23 cellular contexts compared by ENCODE assay signal in the genomic region with DNA sequence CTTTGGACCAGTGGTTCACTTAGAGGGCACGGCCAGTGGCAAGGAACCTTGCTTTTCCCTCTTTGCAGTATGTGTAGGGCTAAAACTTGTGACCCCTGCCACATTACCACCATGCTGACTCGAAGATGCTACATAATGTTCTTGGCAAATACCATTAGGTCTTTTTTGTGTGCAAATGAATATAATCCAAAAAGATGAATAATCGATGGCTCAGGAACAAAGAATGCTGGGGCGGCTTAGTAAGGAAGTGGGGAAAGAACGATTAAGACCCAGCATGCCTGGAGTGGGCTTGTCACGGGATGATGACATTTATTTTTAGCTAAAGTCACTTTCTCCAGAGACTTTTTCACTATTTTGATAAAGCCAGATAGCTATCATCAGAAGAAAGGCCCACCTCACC. TPM values are rescaled to one million over a fixed set of nuclear protein-coding genes. Genes with fewer than 3 reads are reported as not detected.
DNase-seq lines count a peak whose midpoint lies in the region; ATAC-seq and TF ChIP-seq lines count a peak whose summit lies in the region.
"Had no signal": no experiment of that assay in that cellular context is flagged by ENCODE, and none has a peak within 500 bp of the region (broad histone marks: within the 10 kb centered on the region; RNA-seq: fewer than 3 reads in every experiment).

No MANE protein-coding gene starts in this region.

- H3K9me3 ChIP-seq in mesenchymal stem cell (ENCODE audit: control insufficient read depth, low read length) = no peaks in the 10 kb centered on the region
- H3K9me3 ChIP-seq in gastrocnemius medialis = no peaks in the 10 kb centered on the region
- H3K9me3 ChIP-seq: BLaER1 treated with 17β-estradiol and CSF1 and Interleukin-3, amounts not matched to agents 10 nM and 100 nM; lower lobe of right lung; right atrium auricular region; tibial nerve had no signal

- H3K27me3 ChIP-seq in mesenchymal stem cell (ENCODE audit: control insufficient read depth in 1 of 2, insufficient read depth in 1 of 2, low read length in 2 of 2) (no peaks in the 10 kb centered on the region), gastrocnemius medialis (no peaks in the 10 kb centered on the region)
- H3K27me3 ChIP-seq: BLaER1 treated with 17β-estradiol and CSF1 and Interleukin-3, amounts not matched to agents 10 nM and 100 nM; right atrium auricular region; tibial nerve had no signal

- no peaks in the 10 kb centered on the region for H3K9me3 Mint-ChIP-seq in central memory CD8-positive, alpha-beta T cell
- H3K9me3 Mint-ChIP-seq: dendritic cell treated with granulocyte-macrophage colony-stimulating factor and Interleukin-4, amounts not matched to agents 40 ng/mL and 50 ng/mL, for 4 days; neural crest cell had no signal

- peaks cover 50% of the 10 kb centered on the region for H3K36me3 Mint-ChIP-seq in central memory CD8-positive, alpha-beta T cell (ENCODE audit: insufficient read depth)

- no peak overlapping the region for H4K8ac ChIP-seq in mesenchymal stem cell (ENCODE audit: low read length)

- H2BK120ac ChIP-seq in mesenchymal stem cell (ENCODE audit: low read depth, low read length) = no peak overlapping the region

- H3K23ac ChIP-seq in mesenchymal stem cell (ENCODE audit: low read length in 2 of 2) = no peak overlapping the region

- no peak overlapping the region for H2AK5ac ChIP-seq in mesenchymal stem cell (ENCODE audit: low read length, severe bottlenecking)

- no peak overlapping the region for H3K18ac ChIP-seq in mesenchymal stem cell (ENCODE audit: low read depth in 1 of 2, low read length in 2 of 2)

- no peak overlapping the region for H4K91ac ChIP-seq in mesenchymal stem cell (ENCODE audit: low read length)

- no peak for TF ChIP-seq CTCF in gastrocnemius medialis (IDR thresholded peaks at IDR 0.05 in 4 of 5, conservative IDR thresholded peaks at IDR 0.05 in 1 of 5)

- no peak overlapping the region for H2BK5ac ChIP-seq in mesenchymal stem cell (ENCODE audit: low read depth, low read length, poor library complexity, severe bottlenecking)

- in situ Hi-C loops in gastrocnemius medialis (cut with MboI; ENCODE audit: low sequenced_read_pairs in 4 of 4) = no loop called here

- H3K4me3 Mint-ChIP-seq in central memory CD8-positive, alpha-beta T cell = no peak overlapping the region
- H3K4me3 Mint-ChIP-seq: dendritic cell treated with granulocyte-macrophage colony-stimulating factor and Interleukin-4, amounts not matched to agents 40 ng/mL and 50 ng/mL, for 4 days; neural crest cell had no signal

- intact Hi-C loops in gastrocnemius medialis (cut with DNase I; ENCODE audit: low total_unique reads) = no loop called here

- no peak overlapping the region for H2BK15ac ChIP-seq in mesenchymal stem cell (ENCODE audit: low read depth, poor library complexity, severe bottlenecking)

- DNase-seq in AG20443 (ENCODE audit: low spot score) = peak; percentile 84
- peak; percentile 76 for DNase-seq in LHCN-M2 (ENCODE audit: low read depth)
- DNase-seq in central memory CD8-positive, alpha-beta T cell (ENCODE audit: low spot score in 2 of 2) = no peak
- peak; percentile 7 for DNase-seq in mesenchymal stem cell
- DNase-seq in NCI-H345 (lab: John Stamatoyannopoulos, UW) = no peak
- DNase-seq in COR-L47 (lab: John Stamatoyannopoulos, UW) = no peak
- no peak for DNase-seq in gastrocnemius medialis
- DNase-seq: activated CD4-positive, alpha-beta T cell treated with anti-CD3 and anti-CD28 coated beads, Interleukin-2, amount 50 U/mL, for 4 hours; activated T-cell treated with anti-CD3 and anti-CD28 coated beads, Interleukin-2, amount 50 U/mL, for 48 hours; amygdala; DMS79; foreskin melanocyte; KBM-7; lower lobe of right lung; NCI-H2227 treated with DMSO at 0.1 percent for 48 hours; stimulated activated CD4-positive, alpha-beta T cell treated with anti-CD3 and anti-CD28 coated beads, Interleukin-2, amount 100 ng/mL, for 48 hours had no signal

- no peak overlapping the region for H3K4me3 ChIP-seq in mesenchymal stem cell (ENCODE audit: insufficient read depth in 1 of 2, low read depth in 1 of 2, low read length in 2 of 2)
- no peak overlapping the region for H3K4me3 ChIP-seq in gastrocnemius medialis
- H3K4me3 ChIP-seq: BLaER1 treated with 17β-estradiol and CSF1 and Interleukin-3, amounts not matched to agents 10 nM and 100 nM; lower lobe of right lung; right atrium auricular region; tibial nerve had no signal

- no peak for ATAC-seq in central memory CD8-positive, alpha-beta T cell (replicated peaks; ENCODE audit: extremely low read depth, poor library complexity, severe bottlenecking)
- ATAC-seq in gastrocnemius medialis (no peak), HG03139 (IDR thresholded peaks at IDR 0.05; ENCODE audit: unreplicated experiment) (no peak)
- ATAC-seq: HCT116, lower lobe of right lung had no signal

- H3K36me3 ChIP-seq in mesenchymal stem cell (ENCODE audit: control insufficient read depth in 1 of 2, insufficient read depth in 2 of 2, low read depth in 1 of 2, low read length in 2 of 2) = peaks cover 44 to 63% of the 10 kb centered on the region in 2 experiments
- peaks cover 0 to 79% of the 10 kb centered on the region in 2 donors for H3K36me3 ChIP-seq in gastrocnemius medialis

- peaks cover 2% of the 10 kb centered on the region for H3K4me1 ChIP-seq in mesenchymal stem cell (ENCODE audit: control insufficient read depth, insufficient read depth, low read depth, low read length)
- no peaks in the 10 kb centered on the region for H3K4me1 ChIP-seq in gastrocnemius medialis
- H3K4me1 ChIP-seq: lower lobe of right lung, tibial nerve had no signal

- H3K27ac ChIP-seq in mesenchymal stem cell (ENCODE audit: low read length, poor library complexity, severe bottlenecking) (no peak overlapping the region), gastrocnemius medialis (no peak overlapping the region)
- H3K27ac ChIP-seq: lower lobe of right lung, right atrium auricular region, tibial nerve had no signal

- no peak overlapping the region for H2BK12ac ChIP-seq in mesenchymal stem cell (ENCODE audit: low read length in 2 of 2)

- H3K14ac ChIP-seq in mesenchymal stem cell (ENCODE audit: low read length in 2 of 2) = no peak overlapping the region

- H3K27me3 Mint-ChIP-seq in central memory CD8-positive, alpha-beta T cell = no peaks in the 10 kb centered on the region
- H3K27me3 Mint-ChIP-seq: dendritic cell treated with granulocyte-macrophage colony-stimulating factor and Interleukin-4, amounts not matched to agents 40 ng/mL and 50 ng/mL, for 4 days had no signal

- peak overlapping the region; percentile 33 for H3K27ac Mint-ChIP-seq in central memory CD8-positive, alpha-beta T cell (ENCODE audit: low read depth)
- H3K27ac Mint-ChIP-seq: dendritic cell treated with granulocyte-macrophage colony-stimulating factor and Interleukin-4, amounts not matched to agents 40 ng/mL and 50 ng/mL, for 4 days had no signal

- no peak for TF ChIP-seq POLR2A in gastrocnemius medialis (IDR thresholded peaks at IDR 0.05)

- no peak overlapping the region for H3K4me2 ChIP-seq in mesenchymal stem cell (ENCODE audit: low read length, poor library complexity, severe bottlenecking)

- H2AFZ ChIP-seq in mesenchymal stem cell (ENCODE audit: low read depth, low read length) = no peak overlapping the region

- WGBS in mesenchymal stem cell = 74% methylated on average over 5 of the region's 6 CpGs

- H3K4ac ChIP-seq in mesenchymal stem cell (ENCODE audit: low read depth in 1 of 2, low read length in 2 of 2) = no peak overlapping the region

- peaks cover 24% of the 10 kb centered on the region for H3K79me1 ChIP-seq in mesenchymal stem cell (replicated peaks; ENCODE audit: low read length, poor library complexity, severe bottlenecking)

- H3K9ac ChIP-seq in mesenchymal stem cell (ENCODE audit: low read length) = peak overlapping the region; percentile 86
- H3K9ac ChIP-seq: BLaER1 treated with 17β-estradiol and CSF1 and Interleukin-3, amounts not matched to agents 10 nM and 100 nM had no signal

- peaks cover 23% of the 10 kb centered on the region for H3K4me1 Mint-ChIP-seq in central memory CD8-positive, alpha-beta T cell
- H3K4me1 Mint-ChIP-seq: neural crest cell had no signal

RNA-seq across cellular contexts. Expression of a gene that starts 23.1 kb away (rescaled TPM):
- total RNA-seq in LHCN-M2 (2014; rRNA removed) (40.3 and 45.0 TPM in 2 replicates), gastrocnemius medialis (10 to 100 TPM; 18.2 to 34.6 (median 25.4) TPM)
- 28.3 TPM for polyA plus RNA-seq in LHCN-M2 (2012)
- polyA plus RNA-seq in mesenchymal stem cell (2013, experiment 1 of 2) = 12.7 TPM
- polyA plus RNA-seq in mesenchymal stem cell (2013, experiment 2 of 2) = 13.0 TPM

RNA-seq across cellular contexts. Expression of a gene that starts 43.6 kb away (rescaled TPM):
- total RNA-seq in LHCN-M2 (2014; rRNA removed) = 41.4 and 47.6 TPM in 2 replicates
- 63.4 TPM for polyA plus RNA-seq in LHCN-M2 (2012)
- 64.8 TPM for polyA plus RNA-seq in mesenchymal stem cell (2013, experiment 1 of 2)
- 62.8 TPM for polyA plus RNA-seq in mesenchymal stem cell (2013, experiment 2 of 2)
- 10 to 100 TPM; 23.4 to 35.0 (median 30.8) TPM for total RNA-seq in gastrocnemius medialis

Comparison
In these comparisons a context has a peak if more than half of its experiments do, and no peak if none do; other contexts are left out.
1. DNase-seq: peak in AG20443 (single experiment), LHCN-M2 (single experiment) and mesenchymal stem cell (single experiment); none in central memory CD8-positive, alpha-beta T cell (0 of 2), NCI-H345 (single experiment), COR-L47 (single experiment) and gastrocnemius medialis (0 of 2).